ENCODE assay signal across 1 cellular context in the genomic region with DNA sequence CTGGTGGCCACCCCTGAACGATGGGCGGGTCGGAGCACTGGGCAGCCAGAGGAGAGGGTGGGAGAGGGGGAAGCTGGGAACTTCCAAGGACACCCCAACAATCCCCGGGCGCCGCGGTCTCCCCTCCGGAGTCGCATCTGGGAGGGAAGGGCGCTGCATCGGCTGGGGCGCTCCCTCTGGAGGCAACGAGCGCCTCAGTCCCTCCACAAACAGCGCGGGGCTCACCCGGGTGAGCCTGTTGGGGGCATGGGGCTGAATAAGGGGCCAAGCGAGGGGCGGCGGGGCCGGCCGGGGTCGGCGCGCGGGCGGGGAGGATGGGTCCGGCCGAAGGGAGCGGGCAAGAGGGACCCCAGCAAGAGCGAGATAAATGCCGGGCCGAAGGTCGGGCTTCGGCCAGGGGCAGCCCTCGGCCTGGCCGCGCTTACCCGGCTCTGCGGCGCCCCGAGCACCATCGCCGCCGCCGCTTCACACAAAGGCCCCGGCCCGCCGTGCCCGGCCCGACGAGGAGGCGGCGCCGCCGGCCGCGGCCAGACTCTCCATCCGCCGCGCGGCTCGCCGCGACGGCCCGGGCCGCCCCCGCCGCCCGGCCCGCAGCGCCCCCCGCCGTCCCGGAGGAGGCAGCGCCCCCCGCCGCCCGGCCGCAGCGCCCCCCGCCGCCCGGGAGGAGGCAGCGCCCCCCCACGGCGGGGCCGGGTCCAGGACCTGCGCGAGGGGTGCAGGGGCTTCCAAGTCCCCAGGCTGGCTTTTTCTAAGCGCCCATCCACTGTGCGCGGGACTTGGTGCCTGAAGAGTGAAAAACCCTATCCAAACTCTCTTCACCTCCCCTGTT.
TF ChIP-seq lines count a peak whose summit lies in the region.

A gene with protein sequence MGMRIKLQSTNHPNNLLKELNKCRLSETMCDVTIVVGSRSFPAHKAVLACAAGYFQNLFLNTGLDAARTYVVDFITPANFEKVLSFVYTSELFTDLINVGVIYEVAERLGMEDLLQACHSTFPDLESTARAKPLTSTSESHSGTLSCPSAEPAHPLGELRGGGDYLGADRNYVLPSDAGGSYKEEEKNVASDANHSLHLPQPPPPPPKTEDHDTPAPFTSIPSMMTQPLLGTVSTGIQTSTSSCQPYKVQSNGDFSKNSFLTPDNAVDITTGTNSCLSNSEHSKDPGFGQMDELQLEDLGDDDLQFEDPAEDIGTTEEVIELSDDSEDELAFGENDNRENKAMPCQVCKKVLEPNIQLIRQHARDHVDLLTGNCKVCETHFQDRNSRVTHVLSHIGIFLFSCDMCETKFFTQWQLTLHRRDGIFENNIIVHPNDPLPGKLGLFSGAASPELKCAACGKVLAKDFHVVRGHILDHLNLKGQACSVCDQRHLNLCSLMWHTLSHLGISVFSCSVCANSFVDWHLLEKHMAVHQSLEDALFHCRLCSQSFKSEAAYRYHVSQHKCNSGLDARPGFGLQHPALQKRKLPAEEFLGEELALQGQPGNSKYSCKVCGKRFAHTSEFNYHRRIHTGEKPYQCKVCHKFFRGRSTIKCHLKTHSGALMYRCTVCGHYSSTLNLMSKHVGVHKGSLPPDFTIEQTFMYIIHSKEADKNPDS (minus strand): TSS at position 567 of the 829 bp plus-strand sequence. CDS start 1,629 bp downstream, outside the sequence.

TF ChIP-seq in K562, 482 proteins besides CTCF, POLR2A, EP300 and RAD21 (continued from another document):
- TF ChIP-seq, protein P1, sequence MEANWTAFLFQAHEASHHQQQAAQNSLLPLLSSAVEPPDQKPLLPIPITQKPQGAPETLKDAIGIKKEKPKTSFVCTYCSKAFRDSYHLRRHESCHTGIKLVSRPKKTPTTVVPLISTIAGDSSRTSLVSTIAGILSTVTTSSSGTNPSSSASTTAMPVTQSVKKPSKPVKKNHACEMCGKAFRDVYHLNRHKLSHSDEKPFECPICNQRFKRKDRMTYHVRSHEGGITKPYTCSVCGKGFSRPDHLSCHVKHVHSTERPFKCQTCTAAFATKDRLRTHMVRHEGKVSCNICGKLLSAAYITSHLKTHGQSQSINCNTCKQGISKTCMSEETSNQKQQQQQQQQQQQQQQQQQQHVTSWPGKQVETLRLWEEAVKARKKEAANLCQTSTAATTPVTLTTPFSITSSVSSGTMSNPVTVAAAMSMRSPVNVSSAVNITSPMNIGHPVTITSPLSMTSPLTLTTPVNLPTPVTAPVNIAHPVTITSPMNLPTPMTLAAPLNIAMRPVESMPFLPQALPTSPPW (CRISPR knock-in tag; IDR thresholded peaks at IDR 0.05), result peak; percentile 94
- TF ChIP-seq, protein P2, sequence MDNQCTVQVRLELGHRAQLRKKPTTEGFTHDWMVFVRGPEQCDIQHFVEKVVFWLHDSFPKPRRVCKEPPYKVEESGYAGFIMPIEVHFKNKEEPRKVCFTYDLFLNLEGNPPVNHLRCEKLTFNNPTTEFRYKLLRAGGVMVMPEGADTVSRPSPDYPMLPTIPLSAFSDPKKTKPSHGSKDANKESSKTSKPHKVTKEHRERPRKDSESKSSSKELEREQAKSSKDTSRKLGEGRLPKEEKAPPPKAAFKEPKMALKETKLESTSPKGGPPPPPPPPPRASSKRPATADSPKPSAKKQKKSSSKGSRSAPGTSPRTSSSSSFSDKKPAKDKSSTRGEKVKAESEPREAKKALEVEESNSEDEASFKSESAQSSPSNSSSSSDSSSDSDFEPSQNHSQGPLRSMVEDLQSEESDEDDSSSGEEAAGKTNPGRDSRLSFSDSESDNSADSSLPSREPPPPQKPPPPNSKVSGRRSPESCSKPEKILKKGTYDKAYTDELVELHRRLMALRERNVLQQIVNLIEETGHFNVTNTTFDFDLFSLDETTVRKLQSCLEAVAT (IDR thresholded peaks at IDR 0.05), result no peak
- TF ChIP-seq SMAD4 (CRISPR knock-in tag; conservative IDR thresholded peaks at IDR 0.05) (peak; percentile 81), PHF8 (IDR thresholded peaks at IDR 0.05; ENCODE audit: borderline replicate concordance, low read length) (peak; percentile 81; the same call in 1 of the 2 replicates), SIN3B (IDR thresholded peaks at IDR 0.05; ENCODE audit: low read depth) (peak; percentile 57; the same call in 1 of the 2 replicates), PPARD (CRISPR knock-in tag; IDR thresholded peaks at IDR 0.05) (no peak), ZNF12 (CRISPR knock-in tag; IDR thresholded peaks at IDR 0.05) (0 out of 2 replicates have a peak, but pooled peaks have one; percentile 23)
- TF ChIP-seq, protein P3, sequence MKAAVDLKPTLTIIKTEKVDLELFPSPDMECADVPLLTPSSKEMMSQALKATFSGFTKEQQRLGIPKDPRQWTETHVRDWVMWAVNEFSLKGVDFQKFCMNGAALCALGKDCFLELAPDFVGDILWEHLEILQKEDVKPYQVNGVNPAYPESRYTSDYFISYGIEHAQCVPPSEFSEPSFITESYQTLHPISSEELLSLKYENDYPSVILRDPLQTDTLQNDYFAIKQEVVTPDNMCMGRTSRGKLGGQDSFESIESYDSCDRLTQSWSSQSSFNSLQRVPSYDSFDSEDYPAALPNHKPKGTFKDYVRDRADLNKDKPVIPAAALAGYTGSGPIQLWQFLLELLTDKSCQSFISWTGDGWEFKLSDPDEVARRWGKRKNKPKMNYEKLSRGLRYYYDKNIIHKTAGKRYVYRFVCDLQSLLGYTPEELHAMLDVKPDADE (conservative IDR thresholded peaks at IDR 0.05; ENCODE audit: control insufficient read depth, low read depth, low read length), result peak; percentile 70
